In genomic region chr1:26677306-26678115, GRCh38 we compare ENCODE assay signal across 8 cellular contexts. TPM values are rescaled to one million over a fixed set of nuclear protein-coding genes. Genes with fewer than 3 reads are reported as not detected.
DNase-seq lines count a peak whose midpoint lies in the region; ATAC-seq and TF ChIP-seq lines count a peak whose summit lies in the region.

No MANE protein-coding gene starts in this region.

- TF ChIP-seq POLR2A in right lobe of liver (IDR thresholded peaks at IDR 0.05): no peak

- no peaks in the 10 kb centered on the region for H3K9me3 ChIP-seq in right lobe of liver

- TF ChIP-seq CTCF in 22Rv1 (IDR thresholded peaks at IDR 0.05) (peak; percentile 94), GM13976 (IDR thresholded peaks at IDR 0.05; ENCODE audit: borderline replicate concordance, control extremely low read depth, extremely low read depth, insufficient read depth, missing control alignments) (peak; percentile 56), choroid plexus epithelial cell (conservative IDR thresholded peaks at IDR 0.05; ENCODE audit: low read depth, low read length) (peak; percentile 59), right lobe of liver (IDR thresholded peaks at IDR 0.05) (peak; percentile 67 to 83 (median 74))

- DNase-seq in GM13976 (ENCODE audit: low spot score): peak; percentile 71
- DNase-seq in NCI-H460 (ENCODE audit: extremely low read depth, low read depth): peak; percentile 78
- peak; percentile 40 for DNase-seq in activated CD4-positive, CD25-positive, alpha-beta regulatory T cell treated with anti-CD3 and anti-CD28 coated beads, Interleukin-2, amount 50 U/mL, for 72 hours
- DNase-seq in choroid plexus epithelial cell (ENCODE audit: low read depth): peak; percentile 79
- peak; percentile 75 to 84 (median 84) for DNase-seq in right lobe of liver
- DNase-seq in stimulated activated CD8-positive, alpha-beta memory T cell treated with anti-CD3 and anti-CD28 coated beads, Interleukin-7, amount 100 ng/mL, for 48 hours (ENCODE audit: extremely low read depth in 1 of 2, low read depth in 1 of 2): peak; percentile 14 to 45

- WGBS in right lobe of liver (ENCODE audit: insufficient coverage, low coverage, low lambda C conversion rate, missing lambda C conversion rate): 5% methylated on average over 9 of the region's 9 CpGs

- peak overlapping the region; percentile 62 for H3K27ac ChIP-seq in 22Rv1
- H3K27ac ChIP-seq in right lobe of liver: peak overlapping the region in 2 of 3 donors; percentile 6 to 23

- in situ Hi-C loops in GM13976 (cut with MboI; ENCODE audit: low sequenced_read_pairs, unreplicated experiment): no loop called here

- peaks cover 0 to 8% (median 2%) of the 10 kb centered on the region in 4 donors for H3K4me1 ChIP-seq in right lobe of liver

- peak overlapping the region; percentile 11 for H3K4me3 ChIP-seq in choroid plexus epithelial cell (ENCODE audit: low read depth, low read length)
- peak overlapping the region in 1 of 3 donors; percentile 4 for H3K4me3 ChIP-seq in right lobe of liver

- H3K36me3 ChIP-seq in right lobe of liver: no peaks in the 10 kb centered on the region

- no peaks in the 10 kb centered on the region for H3K27me3 ChIP-seq in right lobe of liver

- ATAC-seq in HG03159 (IDR thresholded peaks at IDR 0.05; ENCODE audit: unreplicated experiment): peak; percentile 75
- peak; percentile 99 to 100 (median 100) for ATAC-seq in right lobe of liver

- intact Hi-C loops in right lobe of liver (cut with DNase I): loop anchor here in 1 of 2 donors (10.0 kb wide), 1 partner anchor 73 kb away; no protein-coding TSS in a partner anchor

RNA-seq across cellular contexts. Expression of gene ARID1A, which starts 18.3 kb away (rescaled TPM):
- total RNA-seq in NCI-H460 (2014; rRNA removed; shearing (Covaris generic)): 16.5 and 17.6 TPM in 2 replicates
- 12.9 and 19.3 TPM in 2 replicates for polyA plus RNA-seq in NCI-H460 (2014; cell fraction: nucleus; rRNA removed)
- total RNA-seq in right lobe of liver: 10 to 100 TPM; 22.2 to 36.4 (median 29.4) TPM

Comparison
In these comparisons a context has a peak if more than half of its experiments do, and no peak if none do; other contexts are left out.
1. DNase-seq: peak in every context shown above with its lines; median percentile 84 in right lobe of liver; 79 in choroid plexus epithelial cell; 78 in NCI-H460; 71 in GM13976; 40 in activated CD4-positive, CD25-positive, alpha-beta regulatory T cell treated with anti-CD3 and anti-CD28 coated beads, Interleukin-2, amount 50 U/mL, for 72 hours; 30 in stimulated activated CD8-positive, alpha-beta memory T cell treated with anti-CD3 and anti-CD28 coated beads, Interleukin-7, amount 100 ng/mL, for 48 hours.